In genomic region chr2:231612199-231613053, GRCh38 we compare ENCODE assay signal across 1 cellular context.
A peak's percentile ranks its signal among the peaks of the same experiment; 100 is the strongest.
TF ChIP-seq lines count a peak whose summit lies in the region.

No MANE protein-coding gene starts in this region.

TF ChIP-seq in HepG2, 621 proteins besides CTCF, POLR2A, EP300 and RAD21 (continued from another document and continues in another):
- no peak for TF ChIP-seq ZBED4 (CRISPR knock-in tag; IDR thresholded peaks at IDR 0.05; ENCODE audit: borderline replicate concordance)
- no peak for TF ChIP-seq MAFG (CRISPR knock-in tag; IDR thresholded peaks at IDR 0.05)
- peak; percentile 83 for TF ChIP-seq CHD2 (IDR thresholded peaks at IDR 0.05; ENCODE audit: low read depth, low read length)
- peak; percentile 65 for TF ChIP-seq MAZ (IDR thresholded peaks at IDR 0.05; ENCODE audit: borderline replicate concordance, low read depth, low read length)
- TF ChIP-seq MAZ (CRISPR knock-in tag; IDR thresholded peaks at IDR 0.05; ENCODE audit: low read depth), result no peak
- peak; percentile 26; the same call in 1 of the 2 replicates for TF ChIP-seq HNF4G (IDR thresholded peaks at IDR 0.05; ENCODE audit: borderline replicate concordance, low read depth, low read length)
- TF ChIP-seq HNF4G (CRISPR knock-in tag; IDR thresholded peaks at IDR 0.05; ENCODE audit: borderline replicate concordance, low read depth), result no peak
- TF ChIP-seq ZNF263 (CRISPR knock-in tag; IDR thresholded peaks at IDR 0.05), result 0 out of 2 replicates have a peak, but pooled peaks have one; percentile 8
- no peak for TF ChIP-seq ZNF143 (CRISPR knock-in tag; IDR thresholded peaks at IDR 0.05)
- 0 out of 2 replicates have a peak, but pooled peaks have one; percentile 32 for TF ChIP-seq HBP1 (CRISPR knock-in tag; IDR thresholded peaks at IDR 0.05; ENCODE audit: low read depth)
- TF ChIP-seq REL (CRISPR knock-in tag; conservative IDR thresholded peaks at IDR 0.05), result no peak
- no peak for TF ChIP-seq KDM3A (CRISPR knock-in tag; IDR thresholded peaks at IDR 0.05; ENCODE audit: low read depth)
- TF ChIP-seq AHDC1 (CRISPR knock-in tag; IDR thresholded peaks at IDR 0.05; ENCODE audit: borderline replicate concordance), result no peak
- 0 out of 2 replicates have a peak, but pooled peaks have one; percentile 4 for TF ChIP-seq HNF4A (CRISPR knock-in tag; IDR thresholded peaks at IDR 0.05)
- no peak for TF ChIP-seq ZNF597 (CRISPR knock-in tag; IDR thresholded peaks at IDR 0.05)
- peak; percentile 99 for TF ChIP-seq ZNF740 (CRISPR knock-in tag; IDR thresholded peaks at IDR 0.05)
- TF ChIP-seq SSRP1 (CRISPR knock-in tag; IDR thresholded peaks at IDR 0.05), result peak; percentile 82; the same call in 1 of the 2 replicates
- no peak for TF ChIP-seq AKNA (CRISPR knock-in tag; IDR thresholded peaks at IDR 0.05; ENCODE audit: borderline replicate concordance)
- TF ChIP-seq REPIN1 (CRISPR knock-in tag; IDR thresholded peaks at IDR 0.05; ENCODE audit: borderline replicate concordance, low read depth), result peak; percentile 68
- TF ChIP-seq ZNF281 (CRISPR knock-in tag; IDR thresholded peaks at IDR 0.05; ENCODE audit: borderline replicate concordance), result peak; percentile 26; the same call in 1 of the 2 replicates
- TF ChIP-seq FOXJ3 (CRISPR knock-in tag; IDR thresholded peaks at IDR 0.05; ENCODE audit: borderline replicate concordance), result peak; percentile 49; the same call in 1 of the 2 replicates
- peak; percentile 28; the same call in 1 of the 2 replicates for TF ChIP-seq KMT2A (CRISPR knock-in tag; IDR thresholded peaks at IDR 0.05)
- TF ChIP-seq ZKSCAN1 (IDR thresholded peaks at IDR 0.05; ENCODE audit: low read length), result no peak
- no peak for TF ChIP-seq MAFF (IDR thresholded peaks at IDR 0.05; ENCODE audit: low read depth, low read length)
- TF ChIP-seq TBX2 (CRISPR knock-in tag; IDR thresholded peaks at IDR 0.05; ENCODE audit: borderline replicate concordance), result peak; percentile 62; the same call in 1 of the 2 replicates
- no peak for TF ChIP-seq ZNF383 (CRISPR knock-in tag; IDR thresholded peaks at IDR 0.05; ENCODE audit: borderline replicate concordance)
- TF ChIP-seq ZNF24 (IDR thresholded peaks at IDR 0.05), result no peak
- TF ChIP-seq ZNF629 (CRISPR knock-in tag; conservative IDR thresholded peaks at IDR 0.05), result peak; percentile 99
- TF ChIP-seq PRDM4 (CRISPR knock-in tag; IDR thresholded peaks at IDR 0.05; ENCODE audit: borderline replicate concordance), result no peak
- TF ChIP-seq ZNF282 (IDR thresholded peaks at IDR 0.05; ENCODE audit: partially characterized antibody), result no peak
- TF ChIP-seq ZNF350 (CRISPR knock-in tag; IDR thresholded peaks at IDR 0.05; ENCODE audit: borderline replicate concordance, low read depth), result peak; percentile 59
- no peak for TF ChIP-seq ZNF703 (CRISPR knock-in tag; IDR thresholded peaks at IDR 0.05; ENCODE audit: borderline replicate concordance)
- TF ChIP-seq CEBPB (IDR thresholded peaks at IDR 0.05; ENCODE audit: borderline replicate concordance, low read depth, low read length), result no peak
- TF ChIP-seq ZNF572 (CRISPR knock-in tag; IDR thresholded peaks at IDR 0.05), result no peak
